1 cellular context compared by ENCODE assay signal in the genomic region with DNA sequence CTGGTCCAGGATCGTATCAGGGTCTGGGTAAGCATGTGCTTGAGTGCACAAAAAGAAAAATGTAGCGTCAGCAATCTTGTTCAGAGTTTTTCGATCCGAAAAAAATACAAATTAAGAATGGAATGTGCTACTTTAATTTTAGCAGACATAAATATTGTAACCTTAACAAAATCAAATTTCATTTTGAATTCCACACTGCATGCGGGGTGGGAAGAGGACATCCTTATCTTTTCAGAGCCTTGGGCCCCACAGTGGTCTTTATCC.
TF ChIP-seq lines count a peak whose summit lies in the region.

No MANE protein-coding gene starts in this region.

TF ChIP-seq in GM23338, 12 proteins besides CTCF, POLR2A, EP300 and RAD21:
- no peak for TF ChIP-seq REST (IDR thresholded peaks at IDR 0.05; ENCODE audit: unreplicated experiment)
- no peak for TF ChIP-seq NANOG (IDR thresholded peaks at IDR 0.05; ENCODE audit: borderline replicate concordance)
- TF ChIP-seq ZNF331 (CRISPR knock-in tag; IDR thresholded peaks at IDR 0.05; ENCODE audit: low read depth) = no peak
- TF ChIP-seq EZH2phosphoT487 (IDR thresholded peaks at IDR 0.05; ENCODE audit: unreplicated experiment) = no peak
- TF ChIP-seq POLR2AphosphoS5 (IDR thresholded peaks at IDR 0.05; ENCODE audit: low read depth) = no peak
- no peak for TF ChIP-seq JUNB (IDR thresholded peaks at IDR 0.05; ENCODE audit: unreplicated experiment)
- no peak for TF ChIP-seq CREB1 (CRISPR knock-in tag; IDR thresholded peaks at IDR 0.05; ENCODE audit: low read depth)
- TF ChIP-seq EZH2 (IDR thresholded peaks at IDR 0.05; ENCODE audit: low read depth, unreplicated experiment) = no peak
- no peak for TF ChIP-seq ZNF114 (CRISPR knock-in tag; IDR thresholded peaks at IDR 0.05)
- TF ChIP-seq ZNF462 (CRISPR knock-in tag; IDR thresholded peaks at IDR 0.05) = no peak
